In genomic region chr10:19892677-19893076, GRCh38 we compare ENCODE assay signal across 28 cellular contexts.
"Had no signal": no experiment of that assay in that cellular context is flagged by ENCODE, and none has a peak within 500 bp of the region (broad histone marks: within the 10 kb centered on the region; RNA-seq: fewer than 3 reads in every experiment).

No MANE protein-coding gene starts in this region.

- H3K36me3 ChIP-seq: ascending aorta, breast epithelium, cardiac muscle cell, colonic mucosa had no signal

- H3K9me3 ChIP-seq: ascending aorta, breast epithelium, colonic mucosa had no signal

- H3K4me1 Mint-ChIP-seq: activated CD4-positive, alpha-beta memory T cell treated with anti-CD3 and anti-CD28 coated beads, Interleukin-2, amount 10 ng/mL, durations not matched to agents 7 days and 5 days; activated CD4-positive, alpha-beta T cell treated with anti-CD3 and anti-CD28 coated beads for 36 hours; activated CD4-positive, alpha-beta T cell treated with anti-CD3 and anti-CD28 coated beads, Interleukin-2, amount 10 ng/mL, durations not matched to agents 7 days and 5 days; activated naive CD4-positive, alpha-beta T cell treated with anti-CD3 and anti-CD28 coated beads, Interleukin-2, amount 10 ng/mL, durations not matched to agents 7 days and 5 days; activated naive CD8-positive, alpha-beta T cell treated with anti-CD3 and anti-CD28 coated beads, Interleukin-2, amount 10 ng/mL, durations not matched to agents 7 days and 5 days had no signal

- H3K27me3 ChIP-seq: ascending aorta, breast epithelium, cardiac muscle cell, colonic mucosa had no signal

- DNase-seq: activated CD4-positive, alpha-beta memory T cell treated with anti-CD3 and anti-CD28 coated beads, Interleukin-2, amount 10 ng/mL, durations not matched to agents 7 days and 5 days; activated CD4-positive, alpha-beta T cell treated with anti-CD3 and anti-CD28 coated beads for 36 hours; activated CD4-positive, alpha-beta T cell treated with anti-CD3 and anti-CD28 coated beads, Interleukin-2, amount 10 ng/mL, durations not matched to agents 7 days and 5 days; activated CD4-positive, alpha-beta T cell treated with anti-CD3 and anti-CD28 coated beads, Interleukin-2, amount 50 U/mL, for 4 hours; activated CD4-positive, CD25-positive, alpha-beta regulatory T cell; activated CD4-positive, CD25-positive, alpha-beta regulatory T cell treated with anti-CD3 and anti-CD28 coated beads, Interleukin-2, amount 50 U/mL, for 72 hours; activated CD8-positive, alpha-beta memory T cell treated with anti-CD3 and anti-CD28 coated beads, Interleukin-2, amount 50 U/mL, for 48 hours; activated gamma-delta T cell; activated naive CD4-positive, alpha-beta T cell; activated naive CD4-positive, alpha-beta T cell treated with anti-CD3 and anti-CD28 coated beads, Interleukin-2, amount 10 ng/mL, durations not matched to agents 7 days and 5 days; activated naive CD8-positive, alpha-beta T cell treated with anti-CD3 and anti-CD28 coated beads, Interleukin-2, amount 10 ng/mL, durations not matched to agents 7 days and 5 days; activated T-cell treated with anti-CD3 and anti-CD28 coated beads for 4 hours; activated T-cell treated with anti-CD3 and anti-CD28 coated beads, Interleukin-2, amount 50 U/mL, for 24 hours; activated T-cell treated with anti-CD3 and anti-CD28 coated beads, Interleukin-2, amount 50 U/mL, for 72 hours; central memory CD4-positive, alpha-beta T cell; cerebellar nuclear complex; colonic mucosa; effector memory CD4-positive, alpha-beta T cell; endodermal cell; foreskin fibroblast; T-helper 2 cell had no signal

- FAIRE-seq: frontal cortex had no signal

- H3K27me3 Mint-ChIP-seq: activated CD4-positive, alpha-beta memory T cell treated with anti-CD3 and anti-CD28 coated beads, Interleukin-2, amount 10 ng/mL, durations not matched to agents 7 days and 5 days; activated CD4-positive, alpha-beta T cell treated with anti-CD3 and anti-CD28 coated beads for 36 hours; activated CD4-positive, alpha-beta T cell treated with anti-CD3 and anti-CD28 coated beads, Interleukin-2, amount 10 ng/mL, durations not matched to agents 7 days and 5 days; activated naive CD4-positive, alpha-beta T cell treated with anti-CD3 and anti-CD28 coated beads, Interleukin-2, amount 10 ng/mL, durations not matched to agents 7 days and 5 days; activated naive CD8-positive, alpha-beta T cell treated with anti-CD3 and anti-CD28 coated beads, Interleukin-2, amount 10 ng/mL, durations not matched to agents 7 days and 5 days; activated T-cell treated with anti-CD3 and anti-CD28 coated beads, Interleukin-2, amount 50 U/mL, for 24 hours had no signal

- ATAC-seq: activated CD4-positive, alpha-beta T cell treated with anti-CD3 and anti-CD28 coated beads for 36 hours; activated naive CD4-positive, alpha-beta T cell treated with anti-CD3 and anti-CD28 coated beads, Interleukin-2, amount 50 U/mL, for 72 hours; activated T-cell treated with anti-CD3 and anti-CD28 coated beads, Interleukin-2, amount 50 U/mL, for 72 hours; esophagus mucosa had no signal

- H3K4me3 ChIP-seq: ascending aorta, breast epithelium, cardiac muscle cell, colonic mucosa had no signal

- H3K27ac Mint-ChIP-seq: activated CD4-positive, alpha-beta memory T cell treated with anti-CD3 and anti-CD28 coated beads, Interleukin-2, amount 10 ng/mL, durations not matched to agents 7 days and 5 days; activated CD4-positive, alpha-beta T cell treated with anti-CD3 and anti-CD28 coated beads for 36 hours; activated CD4-positive, alpha-beta T cell treated with anti-CD3 and anti-CD28 coated beads, Interleukin-2, amount 10 ng/mL, durations not matched to agents 7 days and 5 days; activated naive CD4-positive, alpha-beta T cell treated with anti-CD3 and anti-CD28 coated beads, Interleukin-2, amount 10 ng/mL, durations not matched to agents 7 days and 5 days; activated naive CD4-positive, alpha-beta T cell treated with anti-CD3 and anti-CD28 coated beads, Interleukin-2, amount 50 U/mL, for 72 hours; activated naive CD8-positive, alpha-beta T cell treated with anti-CD3 and anti-CD28 coated beads, Interleukin-2, amount 10 ng/mL, durations not matched to agents 7 days and 5 days; activated T-cell treated with anti-CD3 and anti-CD28 coated beads, Interleukin-2, amount 50 U/mL, for 24 hours; activated T-cell treated with anti-CD3 and anti-CD28 coated beads, Interleukin-2, amount 50 U/mL, for 72 hours; brain; endodermal cell had no signal

- H3K36me3 Mint-ChIP-seq: activated naive CD4-positive, alpha-beta T cell treated with anti-CD3 and anti-CD28 coated beads, Interleukin-2, amount 10 ng/mL, durations not matched to agents 7 days and 5 days; activated naive CD4-positive, alpha-beta T cell treated with anti-CD3 and anti-CD28 coated beads, Interleukin-2, amount 50 U/mL, for 72 hours; activated naive CD8-positive, alpha-beta T cell treated with anti-CD3 and anti-CD28 coated beads, Interleukin-2, amount 10 ng/mL, durations not matched to agents 7 days and 5 days; brain had no signal

- H3K4me1 ChIP-seq: breast epithelium, colonic mucosa had no signal

- H3K4me3 Mint-ChIP-seq: activated CD4-positive, alpha-beta memory T cell treated with anti-CD3 and anti-CD28 coated beads, Interleukin-2, amount 10 ng/mL, durations not matched to agents 7 days and 5 days; activated CD4-positive, alpha-beta T cell treated with anti-CD3 and anti-CD28 coated beads for 36 hours; activated CD4-positive, alpha-beta T cell treated with anti-CD3 and anti-CD28 coated beads, Interleukin-2, amount 10 ng/mL, durations not matched to agents 7 days and 5 days; activated naive CD4-positive, alpha-beta T cell treated with anti-CD3 and anti-CD28 coated beads, Interleukin-2, amount 10 ng/mL, durations not matched to agents 7 days and 5 days; activated naive CD8-positive, alpha-beta T cell treated with anti-CD3 and anti-CD28 coated beads, Interleukin-2, amount 10 ng/mL, durations not matched to agents 7 days and 5 days; activated T-cell treated with anti-CD3 and anti-CD28 coated beads, Interleukin-2, amount 50 U/mL, for 24 hours; activated T-cell treated with anti-CD3 and anti-CD28 coated beads, Interleukin-2, amount 50 U/mL, for 72 hours; brain; endodermal cell had no signal

- H3K27ac ChIP-seq: ascending aorta, breast epithelium, colonic mucosa had no signal
